In the genomic region with DNA sequence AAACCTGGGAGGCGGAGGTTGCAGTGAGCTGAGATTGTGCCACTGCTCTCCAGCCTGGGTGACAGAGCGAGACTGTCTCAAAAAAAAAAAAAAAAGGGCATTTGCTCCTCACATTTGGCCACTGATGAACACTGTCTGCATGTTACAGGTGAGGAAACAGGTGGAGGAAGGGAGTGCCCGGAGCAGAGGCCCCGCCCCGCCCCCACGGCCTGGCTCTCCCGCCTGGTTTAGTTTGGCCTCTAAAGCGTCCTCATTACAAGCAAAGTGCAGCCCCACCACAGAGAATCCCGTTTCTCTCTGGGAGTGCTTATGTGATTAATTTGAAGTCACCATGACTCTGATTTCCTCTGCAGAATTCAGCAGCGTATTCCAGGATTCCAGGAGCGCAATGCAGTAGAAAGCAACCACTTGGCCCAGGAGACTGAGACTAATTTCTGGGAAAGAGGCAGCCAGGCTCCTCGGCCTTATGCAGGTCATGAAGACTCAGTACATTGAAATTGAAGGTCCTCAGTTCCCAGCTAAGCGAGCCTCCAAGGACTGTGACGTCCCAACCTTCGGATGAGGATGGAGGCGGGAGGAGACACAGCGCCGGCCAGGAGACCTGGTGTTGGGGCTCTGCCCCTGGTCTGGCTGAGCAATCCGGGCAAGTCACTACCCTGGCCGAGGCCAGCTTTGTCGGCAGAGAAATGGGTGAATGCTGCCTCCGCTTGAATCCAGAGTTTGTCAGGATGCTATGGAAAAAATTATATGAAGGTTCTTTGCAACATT, we compare ENCODE assay signal across 1 cellular context.
TF ChIP-seq lines count a peak whose summit lies in the region.

No MANE protein-coding gene starts in this region.

TF ChIP-seq in WTC11, 78 proteins besides CTCF, POLR2A, EP300 and RAD21 (continued from another document):
- TF ChIP-seq, protein P1, sequence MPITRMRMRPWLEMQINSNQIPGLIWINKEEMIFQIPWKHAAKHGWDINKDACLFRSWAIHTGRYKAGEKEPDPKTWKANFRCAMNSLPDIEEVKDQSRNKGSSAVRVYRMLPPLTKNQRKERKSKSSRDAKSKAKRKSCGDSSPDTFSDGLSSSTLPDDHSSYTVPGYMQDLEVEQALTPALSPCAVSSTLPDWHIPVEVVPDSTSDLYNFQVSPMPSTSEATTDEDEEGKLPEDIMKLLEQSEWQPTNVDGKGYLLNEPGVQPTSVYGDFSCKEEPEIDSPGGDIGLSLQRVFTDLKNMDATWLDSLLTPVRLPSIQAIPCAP (CRISPR knock-in tag; IDR thresholded peaks at IDR 0.05) = no peak
- TF ChIP-seq RELA (CRISPR knock-in tag; IDR thresholded peaks at IDR 0.05; ENCODE audit: borderline replicate concordance) (no peak), NR1H2 (CRISPR knock-in tag; IDR thresholded peaks at IDR 0.05) (no peak)
